8 cellular contexts compared by ENCODE assay signal in the genomic region with DNA sequence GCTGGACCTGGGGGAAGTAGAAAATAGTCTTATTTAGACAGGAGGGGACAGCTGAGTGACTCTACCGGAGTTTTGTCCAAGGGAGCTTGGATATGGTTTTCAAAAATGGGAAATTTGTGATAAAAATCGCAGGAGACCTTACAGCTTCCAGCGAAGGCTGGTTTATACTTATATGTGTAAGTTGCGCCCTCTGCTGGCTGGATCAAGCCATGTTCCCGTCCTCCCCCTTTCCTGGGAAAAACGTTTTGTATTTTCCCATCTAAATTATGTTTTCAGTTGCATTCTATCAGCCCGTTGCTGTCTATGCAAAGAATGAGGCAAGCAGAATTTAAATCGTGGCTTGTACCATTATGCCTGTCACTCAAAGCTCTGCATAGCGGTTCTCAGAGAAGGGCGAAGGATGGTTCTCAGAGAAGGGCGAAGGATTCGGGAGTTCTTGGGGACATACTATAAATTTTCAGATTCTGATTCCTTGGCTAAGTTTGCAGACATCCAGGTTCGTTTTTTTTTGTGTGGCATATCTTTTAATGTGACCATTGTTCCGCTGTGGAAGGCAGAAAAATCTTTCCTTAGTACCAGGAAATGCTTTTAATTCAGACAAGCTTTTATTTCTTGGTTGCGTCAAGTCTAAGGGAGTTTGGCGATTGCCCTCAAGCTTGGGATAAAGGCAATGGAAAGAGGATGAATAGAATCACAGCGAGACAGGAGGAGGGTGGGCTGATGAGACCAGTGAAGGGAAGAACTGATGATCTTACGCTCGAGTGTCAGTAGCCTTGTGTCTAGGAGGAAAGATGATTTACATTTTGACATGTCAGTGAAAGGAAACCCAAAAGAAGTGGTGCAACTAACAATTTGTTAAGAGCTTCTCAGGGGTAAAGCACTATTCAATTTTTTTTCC.
DNase-seq lines count a peak whose midpoint lies in the region; ATAC-seq and TF ChIP-seq lines count a peak whose summit lies in the region.

No MANE protein-coding gene starts in this region.

- H3K27ac ChIP-seq in neuronal stem cell (replicated peaks; ENCODE audit: low read length) = no peak overlapping the region
- no peak overlapping the region for H3K27ac ChIP-seq in upper lobe of right lung

- H2AK5ac ChIP-seq in neuronal stem cell (ENCODE audit: low read depth, low read length) = no peak overlapping the region

- H2BK120ac ChIP-seq in neuronal stem cell (ENCODE audit: low read depth, low read length) = no peak overlapping the region

- peak overlapping the region; percentile 42 for H3K4me2 ChIP-seq in neuronal stem cell (ENCODE audit: insufficient read depth, low read length, poor library complexity, severe bottlenecking)

- H3K14ac ChIP-seq in neuronal stem cell (ENCODE audit: low read length) = no peak overlapping the region

- H3K4me3 ChIP-seq in fibroblast of the aortic adventitia (ENCODE audit: low read depth, low read length) (peak overlapping the region; percentile 46), neuronal stem cell (ENCODE audit: low read length in 2 of 2) (peak overlapping the region in 1 of 2 donors; percentile 68), upper lobe of right lung (no peak overlapping the region)

- no peaks in the 10 kb centered on the region for H3K9me3 ChIP-seq in neuronal stem cell (replicated peaks in 1 of 2; ENCODE audit: control insufficient read depth in 2 of 2, insufficient read depth in 1 of 2, low read depth in 1 of 2, low read length in 2 of 2)
- no peaks in the 10 kb centered on the region for H3K9me3 ChIP-seq in upper lobe of right lung

- H4K8ac ChIP-seq in neuronal stem cell (ENCODE audit: low read depth, low read length) = no peak overlapping the region

- no peak overlapping the region for H3K18ac ChIP-seq in neuronal stem cell (ENCODE audit: low read length)

- DNase-seq in Ammon's horn (ENCODE audit: low spot score) = peak; percentile 70
- peak; percentile 46 for DNase-seq in NCI-H460 (ENCODE audit: extremely low read depth, low read depth)
- DNase-seq in activated CD8-positive, alpha-beta memory T cell treated with anti-CD3 and anti-CD28 coated beads, Interleukin-2, amount 50 U/mL, for 48 hours = peak; percentile 57
- peak; percentile 72 for DNase-seq in fibroblast of the aortic adventitia (ENCODE audit: low read depth)
- DNase-seq in neuronal stem cell (ENCODE audit: low spot score) = peak; percentile 41
- peak; percentile 68 for DNase-seq in upper lobe of right lung

- H2BK15ac ChIP-seq in neuronal stem cell (ENCODE audit: low read length) = no peak overlapping the region

- H2BK5ac ChIP-seq in neuronal stem cell (ENCODE audit: low read length) = no peak overlapping the region

- no peak overlapping the region for H4K91ac ChIP-seq in neuronal stem cell (ENCODE audit: low read depth, low read length, poor library complexity)

- no peak for TF ChIP-seq POLR2A in GM18505 (IDR thresholded peaks at IDR 0.05; ENCODE audit: borderline replicate concordance, extremely low read depth, insufficient read depth, insufficient read length)

- no peaks in the 10 kb centered on the region for H3K79me1 ChIP-seq in neuronal stem cell (ENCODE audit: low read depth, low read length)

- H2BK12ac ChIP-seq in neuronal stem cell (ENCODE audit: low read length) = no peak overlapping the region

- H3K4me1 ChIP-seq in neuronal stem cell (ENCODE audit: control insufficient read depth in 2 of 2, insufficient read depth in 1 of 2, low read depth in 1 of 2, low read length in 2 of 2) (no peaks in the 10 kb centered on the region), upper lobe of right lung (no peaks in the 10 kb centered on the region)

- H3K4ac ChIP-seq in neuronal stem cell (ENCODE audit: low read length) = no peak overlapping the region

- no CpG with 5 or more reads among the region's 19 CpGs for WGBS in neuronal stem cell (ENCODE audit: extremely low coverage in 2 of 2, insufficient read length in 2 of 2, insufficient replicate concordance in 1 of 2), 2 donors

- H3K27me3 ChIP-seq in neuronal stem cell (ENCODE audit: control insufficient read depth in 3 of 3, insufficient read depth in 3 of 3, low read depth in 1 of 3, low read length in 3 of 3) (peaks cover 0 to 10% (median 0%) of the 10 kb centered on the region in 3 experiments), upper lobe of right lung (no peaks in the 10 kb centered on the region)

- intact Hi-C loops in upper lobe of right lung (cut with DNase I) = loop anchor here (10.0 kb wide), 1 partner anchor 309 kb away; no protein-coding TSS in a partner anchor

- H3K9ac ChIP-seq in neuronal stem cell (ENCODE audit: low read depth, low read length, poor library complexity) = no peak overlapping the region

- peak; percentile 68 for ATAC-seq in GM19395 (IDR thresholded peaks at IDR 0.05; ENCODE audit: unreplicated experiment)
- ATAC-seq in upper lobe of right lung = peak; percentile 55
- ATAC-seq in GM18505 (IDR thresholded peaks at IDR 0.05; ENCODE audit: unreplicated experiment) = no peak

- no peak overlapping the region for H3K23ac ChIP-seq in neuronal stem cell (ENCODE audit: low read depth, low read length, poor library complexity)

- peak; percentile 76 for TF ChIP-seq CTCF in fibroblast of the aortic adventitia (IDR thresholded peaks at IDR 0.05; ENCODE audit: insufficient read depth, low read length)
- peak; percentile 67 for TF ChIP-seq CTCF in upper lobe of right lung (IDR thresholded peaks at IDR 0.05)

- peak overlapping the region; percentile 27 for H2AFZ ChIP-seq in neuronal stem cell (ENCODE audit: low read length)

- no peaks in the 10 kb centered on the region for H3K36me3 ChIP-seq in neuronal stem cell (replicated peaks in 1 of 2; ENCODE audit: control insufficient read depth in 2 of 2, insufficient read depth in 2 of 2, low read length in 2 of 2)
- H3K36me3 ChIP-seq in upper lobe of right lung = no peaks in the 10 kb centered on the region
